In the genomic region with DNA sequence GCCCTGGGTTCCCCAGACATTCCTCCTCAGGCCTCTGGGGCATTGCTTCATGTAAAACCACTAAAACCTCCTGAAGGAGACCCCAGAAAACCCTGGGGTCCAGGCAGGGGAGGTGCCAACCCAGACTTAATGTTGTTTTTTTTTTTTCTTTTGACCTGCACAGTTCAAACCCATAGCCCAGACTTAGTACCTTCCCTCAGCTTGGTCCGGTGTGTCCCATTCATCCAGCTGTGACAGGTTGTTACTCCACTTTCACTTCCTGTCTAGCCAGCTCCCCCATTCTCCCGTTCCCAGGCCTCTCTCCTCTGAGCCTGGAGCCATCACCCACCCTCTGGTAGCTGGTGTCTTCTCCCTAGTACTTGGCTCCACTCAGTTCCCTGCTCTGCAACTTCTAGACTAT, we compare ENCODE assay signal across 21 cellular contexts. TPM values are rescaled to one million over a fixed set of nuclear protein-coding genes. Genes with fewer than 3 reads are reported as not detected.
DNase-seq lines count a peak whose midpoint lies in the region; ATAC-seq and TF ChIP-seq lines count a peak whose summit lies in the region.
"Had no signal": no experiment of that assay in that cellular context is flagged by ENCODE, and none has a peak within 500 bp of the region (broad histone marks: within the 10 kb centered on the region; RNA-seq: fewer than 3 reads in every experiment).

No MANE protein-coding gene starts in this region.

- TF ChIP-seq CTCF in GM23338 (conservative IDR thresholded peaks at IDR 0.05; ENCODE audit: low read depth in 2 of 2) (no peak), Peyer's patch (IDR thresholded peaks at IDR 0.05) (no peak), esophagus squamous epithelium (IDR thresholded peaks at IDR 0.05) (no peak), progenitor cell of endocrine pancreas (IDR thresholded peaks at IDR 0.05; ENCODE audit: unreplicated experiment) (no peak), sigmoid colon (IDR thresholded peaks at IDR 0.05) (no peak)

- H3K36me3 Mint-ChIP-seq in GM23338 (ENCODE audit: low read depth) (no peaks in the 10 kb centered on the region), progenitor cell of endocrine pancreas (ENCODE audit: insufficient read depth) (peaks cover 1% of the 10 kb centered on the region)
- H3K36me3 Mint-ChIP-seq in activated CD4-positive, alpha-beta memory T cell treated with anti-CD3 and anti-CD28 coated beads for 36 hours = no peaks in the 10 kb centered on the region

- H3K27me3 Mint-ChIP-seq in GM23338 (ENCODE audit: insufficient read depth, low read depth, poor library complexity) (peaks cover 9% of the 10 kb centered on the region), progenitor cell of endocrine pancreas (no peaks in the 10 kb centered on the region)
- peaks cover 3% of the 10 kb centered on the region for H3K27me3 Mint-ChIP-seq in activated CD4-positive, alpha-beta memory T cell treated with anti-CD3 and anti-CD28 coated beads for 36 hours

- H3F3A ChIP-seq in GM23338 (replicated peaks; ENCODE audit: low read depth) = no peaks in the 10 kb centered on the region; the same call in 1 of the 2 replicates

- peaks cover 21% of the 10 kb centered on the region for H3K79me2 ChIP-seq in GM23338 (replicated peaks; ENCODE audit: insufficient read depth)

- H3K9me3 ChIP-seq in Peyer's patch (no peaks in the 10 kb centered on the region), esophagus squamous epithelium (no peaks in the 10 kb centered on the region), sigmoid colon (no peaks in the 10 kb centered on the region)
- H3K9me3 ChIP-seq: BE2C, neutrophil, SJSA1 had no signal

- H2AFZ ChIP-seq in GM23338 = no peak overlapping the region

- WGBS in esophagus squamous epithelium, 2 donors = 26 to 30% methylated on average over 2 of the region's 2 CpGs
- 42 to 66% methylated on average over 2 of the region's 2 CpGs for WGBS in sigmoid colon, 2 donors

- H3K9me2 ChIP-seq in GM23338 (ENCODE audit: insufficient read depth) = no peaks in the 10 kb centered on the region

- H3K27ac ChIP-seq in GM23338 (ENCODE audit: low read depth) (0 out of 2 replicates have a peak overlapping the region, but pooled peaks have one; percentile 26), Peyer's patch (peak overlapping the region in 3 of 4 donors; percentile 72 to 95 (median 92)), esophagus squamous epithelium (peak overlapping the region; percentile 66 to 81 (median 72)), sigmoid colon (no peak overlapping the region)
- H3K27ac ChIP-seq: neutrophil, SJSA1 had no signal

- H3K4me1 Mint-ChIP-seq in GM23338 (peaks cover 10% of the 10 kb centered on the region), progenitor cell of endocrine pancreas (ENCODE audit: low read depth) (peaks cover 18% of the 10 kb centered on the region)
- peaks cover 1% of the 10 kb centered on the region for H3K4me1 Mint-ChIP-seq in activated CD4-positive, alpha-beta memory T cell treated with anti-CD3 and anti-CD28 coated beads for 36 hours (ENCODE audit: low read depth)

- H4K20me1 ChIP-seq in GM23338 (replicated peaks; ENCODE audit: insufficient read depth) = peaks cover 33% of the 10 kb centered on the region; the same call in 1 of the 2 replicates

- no peak for DNase-seq in GM23338 (ENCODE audit: low spot score)
- no peak for DNase-seq in Peyer's patch
- DNase-seq in esophagus squamous epithelium (lab: John Stamatoyannopoulos, UW) = no peak
- no peak for DNase-seq in progenitor cell of endocrine pancreas (ENCODE audit: low spot score, unreplicated experiment)
- DNase-seq in sigmoid colon = no peak
- no peak for DNase-seq in activated CD4-positive, alpha-beta memory T cell treated with anti-CD3 and anti-CD28 coated beads for 36 hours
- no peak for DNase-seq in DMS53 treated with DMSO at 0.1 percent for 48 hours (lab: John Stamatoyannopoulos, UW; ENCODE audit: unreplicated experiment)
- DNase-seq: activated CD4-positive, alpha-beta T cell treated with anti-CD3 and anti-CD28 coated beads, Interleukin-2, amount 50 U/mL, for 1 hour; aorta; BE2C; DMS79; NCI-H1092; NCI-H2227 treated with DMSO at 0.1 percent for 48 hours; NK-92 treated with Interleukin-12 subunit alpha and Interleukin-12 subunit beta, amount 100 ng/mL, for 24 hours; stimulated activated naive CD4-positive, alpha-beta T cell treated with Interleukin-2 at 50 U/mL for 16 hours; T1000 had no signal

- intact Hi-C loops in esophagus squamous epithelium (cut with DNase I) = no loop called here
- intact Hi-C loops in sigmoid colon (cut with DNase I) = no loop called here
- intact Hi-C loops in activated CD4-positive, alpha-beta memory T cell treated with anti-CD3 and anti-CD28 coated beads for 36 hours (cut with micrococcal nuclease) = no loop called here

- H3K27ac Mint-ChIP-seq in GM23338 (0 out of 2 replicates have a peak overlapping the region, but pooled peaks have one; percentile 23), progenitor cell of endocrine pancreas (peak overlapping the region; percentile 93)
- no peak overlapping the region for H3K27ac Mint-ChIP-seq in activated CD4-positive, alpha-beta memory T cell treated with anti-CD3 and anti-CD28 coated beads for 36 hours
- H3K27ac Mint-ChIP-seq: dendritic cell treated with granulocyte-macrophage colony-stimulating factor and Interleukin-4, amounts not matched to agents 40 ng/mL and 50 ng/mL, for 4 days had no signal

- no peak for TF ChIP-seq POLR2A in Peyer's patch (IDR thresholded peaks at IDR 0.05)
- no peak for TF ChIP-seq POLR2A in esophagus squamous epithelium (IDR thresholded peaks at IDR 0.05)
- TF ChIP-seq POLR2A in sigmoid colon (IDR thresholded peaks at IDR 0.05) = no peak

- H3K4me3 ChIP-seq in GM23338 = no peak overlapping the region
- H3K4me3 ChIP-seq in Peyer's patch = no peak overlapping the region
- H3K4me3 ChIP-seq in esophagus squamous epithelium = no peak overlapping the region
- H3K4me3 ChIP-seq in sigmoid colon = no peak overlapping the region
- H3K4me3 ChIP-seq: SJSA1, skin epidermis had no signal

- no peak overlapping the region for H3K4me2 ChIP-seq in GM23338

- H3K36me3 ChIP-seq in GM23338 (ENCODE audit: insufficient read depth) = no peaks in the 10 kb centered on the region
- no peaks in the 10 kb centered on the region for H3K36me3 ChIP-seq in Peyer's patch
- no peaks in the 10 kb centered on the region for H3K36me3 ChIP-seq in esophagus squamous epithelium
- no peaks in the 10 kb centered on the region for H3K36me3 ChIP-seq in sigmoid colon
- H3K36me3 ChIP-seq: BE2C, neutrophil had no signal

- no peak for ATAC-seq in GM23338
- ATAC-seq in HG03135 (IDR thresholded peaks at IDR 0.05; ENCODE audit: unreplicated experiment) = no peak

- CTCF ChIA-PET in activated CD4-positive, alpha-beta memory T cell treated with anti-CD3 and anti-CD28 coated beads for 36 hours (lab: Charles Lee) = interaction anchor here (1.2 kb wide), 1 partner anchor 30 kb away, joined by 3 read pairs; no protein-coding TSS in a partner anchor

- H3K27me3 ChIP-seq in GM23338 (ENCODE audit: insufficient read depth) (no peaks in the 10 kb centered on the region), Peyer's patch (no peaks in the 10 kb centered on the region), esophagus squamous epithelium (no peaks in the 10 kb centered on the region), sigmoid colon (no peaks in the 10 kb centered on the region)
- H3K27me3 ChIP-seq: BE2C, SJSA1 had no signal

- H3K4me1 ChIP-seq in GM23338 (ENCODE audit: insufficient read depth) (peaks cover 6% of the 10 kb centered on the region; the same call in 1 of the 2 replicates), Peyer's patch (peaks cover 0 to 46% (median 5%) of the 10 kb centered on the region in 4 donors), esophagus squamous epithelium (peaks cover 19 to 73% (median 30%) of the 10 kb centered on the region in 3 donors), sigmoid colon (peaks cover 0 to 32% (median 20%) of the 10 kb centered on the region in 4 donors)

- no peak for TF ChIP-seq EP300 in sigmoid colon (IDR thresholded peaks at IDR 0.05)

- H3K4me3 Mint-ChIP-seq in GM23338 (no peak overlapping the region; the same call in 2 of the 3 replicates), progenitor cell of endocrine pancreas (ENCODE audit: low read depth) (peak overlapping the region; percentile 5)
- H3K4me3 Mint-ChIP-seq in activated CD4-positive, alpha-beta memory T cell treated with anti-CD3 and anti-CD28 coated beads for 36 hours = no peak overlapping the region
- H3K4me3 Mint-ChIP-seq: dendritic cell treated with granulocyte-macrophage colony-stimulating factor and Interleukin-4, amounts not matched to agents 40 ng/mL and 50 ng/mL, for 4 days had no signal

- H3K9me3 Mint-ChIP-seq in GM23338 = no peaks in the 10 kb centered on the region
- no peaks in the 10 kb centered on the region for H3K9me3 Mint-ChIP-seq in progenitor cell of endocrine pancreas (ENCODE audit: low read depth)
- no peaks in the 10 kb centered on the region for H3K9me3 Mint-ChIP-seq in activated CD4-positive, alpha-beta memory T cell treated with anti-CD3 and anti-CD28 coated beads for 36 hours
- H3K9me3 Mint-ChIP-seq: dendritic cell treated with granulocyte-macrophage colony-stimulating factor and Interleukin-4, amounts not matched to agents 40 ng/mL and 50 ng/mL, for 4 days had no signal

- POLR2A ChIA-PET in activated CD4-positive, alpha-beta memory T cell treated with anti-CD3 and anti-CD28 coated beads for 36 hours (lab: Charles Lee) = no interaction called here

RNA-seq across cellular contexts. Expression of gene CDR2L, which starts 4.8 kb away (rescaled TPM):
- 34.4 and 35.8 TPM in 2 replicates for total RNA-seq in GM23338 (2014; rRNA removed; shearing (Covaris generic))
- polyA plus RNA-seq in GM23338 (2016; fragmentation: Nextera tagmentation; extraction: Ambion mirVana) (17.7 and 18.3 TPM in 2 replicates), sigmoid colon (1 to 10 TPM; 2.4 to 3.7 (median 3.0) TPM)
- total RNA-seq in Peyer's patch (10 to 100 TPM in 3 of 4 donors, 1 to 10 TPM in 1; 7.4 to 80.7 (median 53.9) TPM), esophagus squamous epithelium (1 to 10 TPM; 5.3 to 7.9 (median 6.7) TPM), progenitor cell of endocrine pancreas (17.2 and 17.8 TPM in 2 replicates), sigmoid colon (10 to 100 TPM in 3 of 4 donors, 1 to 10 TPM in 1; 9.3 to 16.9 (median 10.3) TPM)
- 1 to 10 TPM; 1.1 to 1.3 TPM for total RNA-seq in activated CD4-positive, alpha-beta memory T cell treated with anti-CD3 and anti-CD28 coated beads for 36 hours

RNA-seq across cellular contexts. Expression of gene HID1, which starts 19.7 kb away (rescaled TPM):
- total RNA-seq in GM23338 (2014; rRNA removed; shearing (Covaris generic)) = 6.3 and 8.7 TPM in 2 replicates
- polyA plus RNA-seq in GM23338 (2016; fragmentation: Nextera tagmentation; extraction: Ambion mirVana) (9.0 and 10.9 TPM in 2 replicates), sigmoid colon (10 to 100 TPM; 23.4 to 34.8 (median 33.8) TPM)
- total RNA-seq in Peyer's patch (100 to 1,000 TPM in 3 of 4 donors, 10 to 100 TPM in 1; 80.0 to 148 (median 124) TPM), esophagus squamous epithelium (1 to 10 TPM; 1.7 to 6.3 (median 2.6) TPM), progenitor cell of endocrine pancreas (94.2 and 101 TPM in 2 replicates), sigmoid colon (10 to 100 TPM in 1 of 4 donors, 1 to 10 TPM in 3; 7.1 to 21.6 (median 8.3) TPM)
- 1 to 10 TPM; 2.3 to 2.6 TPM for total RNA-seq in activated CD4-positive, alpha-beta memory T cell treated with anti-CD3 and anti-CD28 coated beads for 36 hours

RNA-seq across cellular contexts. Expression of gene MRPL58, which starts 20.2 kb away (rescaled TPM):
- total RNA-seq in GM23338 (2014; rRNA removed; shearing (Covaris generic)) = 38.0 and 48.5 TPM in 2 replicates
- 66.7 and 68.0 TPM in 2 replicates for polyA plus RNA-seq in GM23338 (2016; fragmentation: Nextera tagmentation; extraction: Ambion mirVana)
- 10 to 100 TPM; 17.3 to 42.7 (median 32.2) TPM for total RNA-seq in Peyer's patch
- total RNA-seq in esophagus squamous epithelium = 100 to 1,000 TPM in 1 of 4 donors, 10 to 100 TPM in 3; 44.4 to 110 (median 61.6) TPM
- total RNA-seq in progenitor cell of endocrine pancreas = 26.5 and 26.8 TPM in 2 replicates
- total RNA-seq in sigmoid colon = 100 to 1,000 TPM in 1 of 4 donors, 10 to 100 TPM in 3; 46.3 to 104 (median 62.5) TPM
- polyA plus RNA-seq in sigmoid colon = 10 to 100 TPM; 36.6 to 56.9 (median 53.0) TPM
- total RNA-seq in activated CD4-positive, alpha-beta memory T cell treated with anti-CD3 and anti-CD28 coated beads for 36 hours = 10 to 100 TPM; 57.7 TPM

RNA-seq across cellular contexts. Expression of gene ATP5PD, which starts 54.5 kb away (rescaled TPM):
- 240 and 244 TPM in 2 replicates for total RNA-seq in GM23338 (2014; rRNA removed; shearing (Covaris generic))
- 1,144 and 1,234 TPM in 2 replicates for polyA plus RNA-seq in GM23338 (2016; fragmentation: Nextera tagmentation; extraction: Ambion mirVana)
- total RNA-seq in Peyer's patch = 100 to 1,000 TPM; 202 to 302 (median 247) TPM
- 100 to 1,000 TPM; 252 to 300 (median 277) TPM for total RNA-seq in esophagus squamous epithelium
- total RNA-seq in progenitor cell of endocrine pancreas = 160 and 163 TPM in 2 replicates
- 100 to 1,000 TPM; 303 to 480 (median 367) TPM for total RNA-seq in sigmoid colon
- 100 to 1,000 TPM; 481 to 726 (median 592) TPM for polyA plus RNA-seq in sigmoid colon
- 100 to 1,000 TPM; 249 to 261 TPM for total RNA-seq in activated CD4-positive, alpha-beta memory T cell treated with anti-CD3 and anti-CD28 coated beads for 36 hours

RNA-seq across cellular contexts. Expression of gene KCTD2, which starts 54.8 kb away (rescaled TPM):
- 24.3 and 30.0 TPM in 2 replicates for total RNA-seq in GM23338 (2014; rRNA removed; shearing (Covaris generic))
- polyA plus RNA-seq in GM23338 (2016; fragmentation: Nextera tagmentation; extraction: Ambion mirVana) (7.4 and 8.1 TPM in 2 replicates), sigmoid colon (10 to 100 TPM; 12.5 to 24.0 (median 13.8) TPM)
- total RNA-seq in Peyer's patch (10 to 100 TPM; 14.9 to 23.5 (median 20.4) TPM), esophagus squamous epithelium (10 to 100 TPM; 11.5 to 17.6 (median 14.2) TPM), progenitor cell of endocrine pancreas (24.9 and 27.1 TPM in 2 replicates), sigmoid colon (10 to 100 TPM; 19.6 to 25.5 (median 21.8) TPM)
- total RNA-seq in activated CD4-positive, alpha-beta memory T cell treated with anti-CD3 and anti-CD28 coated beads for 36 hours = 10 to 100 TPM; 20.6 to 23.3 TPM

Comparison
In these comparisons a context has a peak if more than half of its experiments do, and no peak if none do; other contexts are left out.
1. H3K27ac ChIP-seq: peak in GM23338 (single experiment), Peyer's patch (3 of 4) and esophagus squamous epithelium (4 of 4); none in sigmoid colon (0 of 4).